Comparison of ENCODE assay signal across 17 cellular contexts in the genomic region with DNA sequence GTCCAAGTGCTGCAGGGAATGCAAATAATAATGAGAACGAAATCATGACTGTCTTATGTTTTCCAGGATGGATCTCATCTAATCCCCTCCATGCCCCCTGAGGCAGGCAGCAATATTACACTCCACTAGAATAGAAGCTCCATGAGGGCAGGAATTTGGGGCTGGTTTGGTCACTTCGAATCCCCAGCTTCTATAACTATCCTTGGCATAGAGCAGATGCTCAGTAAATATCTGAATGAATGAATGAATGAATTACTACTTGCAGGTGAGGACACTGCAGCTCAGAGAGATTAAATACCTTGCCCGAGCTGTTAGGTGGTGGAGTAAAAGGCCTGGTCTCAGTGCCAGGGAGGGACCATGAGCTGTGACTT. TPM values are rescaled to one million over a fixed set of nuclear protein-coding genes. Genes with fewer than 3 reads are reported as not detected.
DNase-seq lines count a peak whose midpoint lies in the region; ATAC-seq and TF ChIP-seq lines count a peak whose summit lies in the region.
"Had no signal": no experiment of that assay in that cellular context is flagged by ENCODE, and none has a peak within 500 bp of the region (broad histone marks: within the 10 kb centered on the region; RNA-seq: fewer than 3 reads in every experiment).

No MANE protein-coding gene starts in this region.

- H3K36me3 ChIP-seq in left ventricle myocardium inferior (no peaks in the 10 kb centered on the region), endodermal cell (ENCODE audit: control insufficient read depth, insufficient read depth, low read length) (peaks cover 22% of the 10 kb centered on the region), tibial artery (peaks cover 0 to 5% (median 0%) of the 10 kb centered on the region in 3 donors), thyroid gland (no peaks in the 10 kb centered on the region)
- H3K36me3 ChIP-seq: Peyer's patch had no signal

- H3K4me3 Mint-ChIP-seq in activated CD8-positive, alpha-beta T cell treated with anti-CD3 and anti-CD28 coated beads for 36 hours = peak overlapping the region; percentile 59
- no peak overlapping the region for H3K4me3 Mint-ChIP-seq in endodermal cell
- H3K4me3 Mint-ChIP-seq: neural crest cell had no signal

- 92 to 94% methylated on average over 2 to 3 of the region's 3 CpGs for WGBS in endodermal cell (ENCODE audit: insufficient coverage in 1 of 2, insufficient read length in 1 of 2), 2 experiments
- 95 to 100% methylated on average over 3 of the region's 3 CpGs for whole genome bisulfite sequencing in thyroid gland, 2 donors

- no peaks in the 10 kb centered on the region for H3K27me3 Mint-ChIP-seq in activated CD8-positive, alpha-beta T cell treated with anti-CD3 and anti-CD28 coated beads for 36 hours
- no peaks in the 10 kb centered on the region for H3K27me3 Mint-ChIP-seq in endodermal cell (ENCODE audit: insufficient read depth)

- H3K36me3 Mint-ChIP-seq in activated CD8-positive, alpha-beta T cell treated with anti-CD3 and anti-CD28 coated beads for 36 hours (ENCODE audit: low read depth) = peaks cover 21% of the 10 kb centered on the region
- H3K36me3 Mint-ChIP-seq in endodermal cell (ENCODE audit: low read depth) = peaks cover 24% of the 10 kb centered on the region

- no peak for TF ChIP-seq POLR2A in thyroid gland (IDR thresholded peaks at IDR 0.05)

- H3K4me3 ChIP-seq in left ventricle myocardium inferior = peak overlapping the region; percentile 41
- no peak overlapping the region for H3K4me3 ChIP-seq in endodermal cell (ENCODE audit: low read length)
- H3K4me3 ChIP-seq in tibial artery = no peak overlapping the region
- H3K4me3 ChIP-seq in thyroid gland (replicated peaks in 1 of 3) = no peak overlapping the region
- H3K4me3 ChIP-seq: Peyer's patch had no signal

- no peaks in the 10 kb centered on the region for H3K9me3 Mint-ChIP-seq in activated CD8-positive, alpha-beta T cell treated with anti-CD3 and anti-CD28 coated beads for 36 hours
- no peaks in the 10 kb centered on the region for H3K9me3 Mint-ChIP-seq in endodermal cell
- H3K9me3 Mint-ChIP-seq: neural crest cell had no signal

- H3K4me1 Mint-ChIP-seq in activated CD8-positive, alpha-beta T cell treated with anti-CD3 and anti-CD28 coated beads for 36 hours (ENCODE audit: low read depth) = peaks cover 56% of the 10 kb centered on the region
- H3K4me1 Mint-ChIP-seq in endodermal cell = peaks cover 33% of the 10 kb centered on the region

- peaks cover 79% of the 10 kb centered on the region for H3K4me1 ChIP-seq in left ventricle myocardium inferior
- peaks cover 24% of the 10 kb centered on the region for H3K4me1 ChIP-seq in endodermal cell (ENCODE audit: control insufficient read depth, insufficient read depth, low read length)
- peaks cover 0 to 51% (median 38%) of the 10 kb centered on the region in 4 donors for H3K4me1 ChIP-seq in tibial artery
- H3K4me1 ChIP-seq in thyroid gland = peaks cover 13 to 30% of the 10 kb centered on the region in 2 donors

- TF ChIP-seq CTCF in left ventricle myocardium inferior (IDR thresholded peaks at IDR 0.05; ENCODE audit: borderline replicate concordance) (no peak), endodermal cell (conservative IDR thresholded peaks at IDR 0.05) (peak; percentile 21), tibial artery (IDR thresholded peaks at IDR 0.05) (no peak), thyroid gland (IDR thresholded peaks at IDR 0.05) (no peak)
- no peak for TF ChIP-seq CTCF in activated CD8-positive, alpha-beta T cell treated with anti-CD3 and anti-CD28 coated beads for 36 hours (IDR thresholded peaks at IDR 0.05)

- intact Hi-C loops in left ventricle myocardium inferior (cut with micrococcal nuclease) = no loop called here
- intact Hi-C loops in Right ventricle myocardium inferior (cut with DNase I) = no loop called here
- intact Hi-C loops in activated CD8-positive, alpha-beta T cell treated with anti-CD3 and anti-CD28 coated beads for 36 hours (cut with micrococcal nuclease) = no loop called here
- intact Hi-C loops in tibial artery (cut with DNase I; ENCODE audit: low total_unique reads) = no loop called here
- intact Hi-C loops in thyroid gland (cut with DNase I) = no loop called here

- H3K27me3 ChIP-seq in left ventricle myocardium inferior (ENCODE audit: low read depth) (no peaks in the 10 kb centered on the region), endodermal cell (ENCODE audit: control insufficient read depth, insufficient read depth, low read length, poor library complexity, severe bottlenecking) (no peaks in the 10 kb centered on the region), tibial artery (no peaks in the 10 kb centered on the region), thyroid gland (no peaks in the 10 kb centered on the region)
- H3K27me3 ChIP-seq: Peyer's patch had no signal

- CTCF ChIA-PET in activated CD8-positive, alpha-beta T cell treated with anti-CD3 and anti-CD28 coated beads for 36 hours (lab: Charles Lee) = interaction anchor here (0.7 to 5.2 kb wide), 6 partner anchors 10 to 64 kb away, joined by 3 to 48 read pairs (median 6); a partner anchor contains a TSS

- ATAC-seq in Right ventricle myocardium inferior = no peak
- no peak for ATAC-seq in activated CD8-positive, alpha-beta T cell treated with anti-CD3 and anti-CD28 coated beads for 36 hours
- no peak for ATAC-seq in GM18498 (IDR thresholded peaks at IDR 0.05; ENCODE audit: unreplicated experiment)
- ATAC-seq: left colon had no signal

- H3K27ac ChIP-seq in left ventricle myocardium inferior (replicated peaks) (peak overlapping the region; percentile 90), endodermal cell (ENCODE audit: low read depth, low read length) (no peak overlapping the region), tibial artery (peak overlapping the region; percentile 89 to 90), thyroid gland (no peak overlapping the region)
- H3K27ac ChIP-seq: Peyer's patch had no signal

- POLR2A ChIA-PET in activated CD8-positive, alpha-beta T cell treated with anti-CD3 and anti-CD28 coated beads for 36 hours (lab: Charles Lee) = interaction anchor here (1.0 to 5.6 kb wide), 3 partner anchors 11 to 18 kb away, joined by 3 to 43 read pairs (median 9); a partner anchor contains a TSS

- peak overlapping the region; percentile 86 for H3K27ac Mint-ChIP-seq in activated CD8-positive, alpha-beta T cell treated with anti-CD3 and anti-CD28 coated beads for 36 hours
- H3K27ac Mint-ChIP-seq in endodermal cell = no peak overlapping the region

- H3K9me3 ChIP-seq in left ventricle myocardium inferior (replicated peaks) (no peaks in the 10 kb centered on the region), endodermal cell (ENCODE audit: control insufficient read depth, low read length) (no peaks in the 10 kb centered on the region), tibial artery (no peaks in the 10 kb centered on the region), thyroid gland (no peaks in the 10 kb centered on the region)
- H3K9me3 ChIP-seq: Peyer's patch had no signal

- no peak overlapping the region for H3K9ac ChIP-seq in endodermal cell (ENCODE audit: extremely low read depth, low read length, poor library complexity, severe bottlenecking)

- DNase-seq in left ventricle myocardium inferior (no peak), Right ventricle myocardium inferior (ENCODE audit: missing footprints) (no peak), endodermal cell (no peak), tibial artery (no peak), thyroid gland (no peak), hypothalamus (lab: John Stamatoyannopoulos, UW) (no peak)
- no peak for DNase-seq in activated CD8-positive, alpha-beta T cell treated with anti-CD3 and anti-CD28 coated beads for 36 hours
- DNase-seq: COR-L47, erythroblast, KBM-7, left colon, midbrain, MV-4-11, NCI-H345 had no signal

RNA-seq across cellular contexts. Expression of a gene that starts 11.1 kb away (rescaled TPM):
- total RNA-seq in left ventricle myocardium inferior = 25.6 TPM
- total RNA-seq in Right ventricle myocardium inferior = 13.7 TPM
- 10 to 100 TPM; 14.9 to 17.2 TPM for total RNA-seq in activated CD8-positive, alpha-beta T cell treated with anti-CD3 and anti-CD28 coated beads for 36 hours
- total RNA-seq in endodermal cell = 10 to 100 TPM; 37.7 to 53.6 TPM
- 28.7 TPM for polyA plus RNA-seq in endodermal cell (2013, experiment 1 of 2)
- polyA plus RNA-seq in endodermal cell (2013, experiment 2 of 2) = 23.8 TPM
- total RNA-seq in thyroid gland = 10 to 100 TPM in 2 of 4 donors, 1 to 10 TPM in 2; 7.1 to 13.4 (median 10.3) TPM

Comparison
In these comparisons a context has a peak if more than half of its experiments do, and no peak if none do; other contexts are left out.
1. H3K27ac ChIP-seq: peak in left ventricle myocardium inferior (single experiment) and tibial artery (2 of 2); none in endodermal cell (single experiment) and thyroid gland (0 of 3).